In the genomic region with DNA sequence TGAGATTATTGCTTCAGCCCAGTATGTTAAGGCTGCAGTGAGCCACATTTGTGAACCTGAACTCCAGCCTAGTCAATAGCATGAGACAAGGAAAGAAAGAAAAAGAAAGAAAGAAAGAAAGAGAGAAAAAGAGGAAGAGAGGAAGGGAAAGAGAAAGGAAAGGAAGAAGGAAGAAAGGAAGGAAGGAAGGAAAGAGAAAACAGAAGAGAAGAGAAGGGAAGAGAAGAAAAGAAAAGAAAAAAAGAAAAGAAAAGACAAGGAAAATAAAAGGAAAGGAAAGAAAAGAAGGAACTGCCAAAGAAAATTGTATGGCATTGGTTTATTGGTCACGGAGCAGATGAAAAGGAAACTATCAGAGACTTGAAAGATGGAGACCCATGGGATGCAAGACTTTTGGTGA, we compare ENCODE assay signal across 29 cellular contexts.
"Had no signal": no experiment of that assay in that cellular context is flagged by ENCODE, and none has a peak within 500 bp of the region (broad histone marks: within the 10 kb centered on the region; RNA-seq: fewer than 3 reads in every experiment).

No MANE protein-coding gene starts in this region.

- H3K4me3 ChIP-seq: ovary, psoas muscle, right lobe of liver, sigmoid colon, suprapubic skin, testis, tibial artery, transverse colon, upper lobe of right lung, uterus had no signal

- H3K27me3 Mint-ChIP-seq: naive thymus-derived CD4-positive, alpha-beta T cell; progenitor cell of endocrine pancreas; stimulated activated memory B cell treated with anti-CD40 and anti-IgM and Interleukin-4, amounts not matched to agents 10 μg/mL and 1 μg/mL and 100 μg/mL, for 72 hours; stimulated activated naive CD8-positive, alpha-beta T cell treated with anti-CD3 and anti-CD28 coated beads, Interleukin-15, amount 100 ng/mL, for 72 hours; type B pancreatic cell had no signal

- H3K9ac ChIP-seq: parathyroid adenoma had no signal

- H3K36me3 Mint-ChIP-seq: naive thymus-derived CD4-positive, alpha-beta T cell; stimulated activated memory B cell treated with anti-CD40 and anti-IgM and Interleukin-4, amounts not matched to agents 10 μg/mL and 1 μg/mL and 100 μg/mL, for 72 hours; type B pancreatic cell had no signal

- H3K27me3 ChIP-seq: ovary, right lobe of liver, sigmoid colon, suprapubic skin, testis, tibial artery, transverse colon, upper lobe of right lung, uterus had no signal

- H2AFZ ChIP-seq: parathyroid adenoma had no signal

- H3K9me3 Mint-ChIP-seq: nephron, type B pancreatic cell had no signal

- H3K9me3 ChIP-seq: ovary, psoas muscle, right lobe of liver, sigmoid colon, suprapubic skin, testis, tibial artery, transverse colon, upper lobe of right lung, uterus had no signal

- H3K27ac ChIP-seq: ovary, parathyroid adenoma, psoas muscle, right lobe of liver, sigmoid colon, suprapubic skin, testis, tibial artery, transverse colon, upper lobe of right lung, uterus had no signal

- ATAC-seq: naive thymus-derived CD4-positive, alpha-beta T cell; natural killer cell; psoas muscle; right cardiac atrium; right lobe of liver; stimulated activated memory B cell treated with anti-CD40 and anti-IgM and Interleukin-4, amounts not matched to agents 10 μg/mL and 1 μg/mL and 100 μg/mL, for 72 hours; stimulated activated naive CD8-positive, alpha-beta T cell treated with anti-CD3 and anti-CD28 coated beads, Interleukin-15, amount 100 ng/mL, for 72 hours; stimulated activated naive CD8-positive, alpha-beta T cell treated with anti-CD3 and anti-CD28 coated beads, Interleukin-15, Interleukin-2, amounts not matched to agents 100 U/mL and 50 U/mL, for 24 hours; upper lobe of right lung had no signal

- H3K4me1 ChIP-seq: parathyroid adenoma, psoas muscle, right lobe of liver, sigmoid colon, suprapubic skin, testis, tibial artery, transverse colon, upper lobe of right lung, uterus had no signal

- H3K27ac Mint-ChIP-seq: naive thymus-derived CD4-positive, alpha-beta T cell; natural killer cell; nephron; progenitor cell of endocrine pancreas; stimulated activated memory B cell treated with anti-CD40 and anti-IgM and Interleukin-4, amounts not matched to agents 10 μg/mL and 1 μg/mL and 100 μg/mL, for 72 hours; type B pancreatic cell had no signal

- H3K4me3 Mint-ChIP-seq: naive thymus-derived CD4-positive, alpha-beta T cell; natural killer cell; nephron; stimulated activated memory B cell treated with anti-CD40 and anti-IgM and Interleukin-4, amounts not matched to agents 10 μg/mL and 1 μg/mL and 100 μg/mL, for 72 hours; stimulated activated naive CD8-positive, alpha-beta T cell treated with anti-CD3 and anti-CD28 coated beads, Interleukin-15, amount 100 ng/mL, for 72 hours; type B pancreatic cell had no signal

- H3K36me3 ChIP-seq: ovary, right lobe of liver, sigmoid colon, suprapubic skin, tibial artery, transverse colon, upper lobe of right lung, uterus had no signal

- H3K4me1 Mint-ChIP-seq: naive thymus-derived CD4-positive, alpha-beta T cell; natural killer cell; nephron; stimulated activated memory B cell treated with anti-CD40 and anti-IgM and Interleukin-4, amounts not matched to agents 10 μg/mL and 1 μg/mL and 100 μg/mL, for 72 hours; stimulated activated naive CD8-positive, alpha-beta T cell treated with anti-CD3 and anti-CD28 coated beads, Interleukin-15, amount 100 ng/mL, for 72 hours had no signal

- DNase-seq: naive thymus-derived CD4-positive, alpha-beta T cell; natural killer cell; occipital lobe; ovary; posterior cingulate gyrus; psoas muscle; right cardiac atrium; right lobe of liver; sigmoid colon; small intestine; stimulated activated CD4-positive, alpha-beta T cell treated with anti-CD3 and anti-CD28 coated beads, Interleukin-15, amount 100 ng/mL, for 24 hours; stimulated activated CD4-positive, alpha-beta T cell treated with anti-CD3 and anti-CD28 coated beads, Interleukin-4, amount 100 ng/mL, for 1 hour; stimulated activated CD4-positive, alpha-beta T cell treated with anti-CD3 and anti-CD28 coated beads, Interleukin-4, amount 100 ng/mL, for 4 hours; stimulated activated CD8-positive, alpha-beta memory T cell treated with anti-CD3 and anti-CD28 coated beads, Interleukin-4, amount 100 ng/mL, for 48 hours; stimulated activated naive CD4-positive, alpha-beta T cell; stimulated activated naive CD8-positive, alpha-beta T cell treated with anti-CD3 and anti-CD28 coated beads, Interleukin-15, amount 100 ng/mL, for 72 hours; stimulated activated naive CD8-positive, alpha-beta T cell treated with anti-CD3 and anti-CD28 coated beads, Interleukin-15, Interleukin-2, amounts not matched to agents 100 U/mL and 50 U/mL, for 24 hours; substantia nigra; testis; tibial artery; transverse colon; upper lobe of right lung; uterus had no signal

- H3K79me2 ChIP-seq: parathyroid adenoma had no signal
